Comparison of ENCODE assay signal across 7 cellular contexts in genomic region chr1:248686815-248687214, GRCh38. TPM values are rescaled to one million over a fixed set of nuclear protein-coding genes. Genes with fewer than 3 reads are reported as not detected.
DNase-seq lines count a peak whose midpoint lies in the region; ATAC-seq, FAIRE-seq and TF ChIP-seq lines count a peak whose summit lies in the region.

No MANE protein-coding gene starts in this region.

- H4K20me1 ChIP-seq in HepG2 (ENCODE audit: insufficient read depth, low read length) (no peaks in the 10 kb centered on the region), PC-9 (ENCODE audit: insufficient read depth) (no peaks in the 10 kb centered on the region)

- H3K4me3 ChIP-seq in HepG2 (replicated peaks in 1 of 3; ENCODE audit: insufficient read depth in 1 of 3, low read depth in 2 of 3, low read length in 3 of 3) (no peak overlapping the region), PC-9 (no peak overlapping the region)

- no peak for DNase-seq in HepG2 (ENCODE audit: low spot score)
- no peak for DNase-seq in PC-9
- no peak for DNase-seq in cerebellum (ENCODE audit: low spot score)

- H3K4me1 ChIP-seq in HepG2 (ENCODE audit: insufficient read depth, low read length) = no peaks in the 10 kb centered on the region
- H3K4me1 ChIP-seq in PC-9 (replicated peaks; ENCODE audit: insufficient read depth) = no peaks in the 10 kb centered on the region

- 0 out of 2 replicates have a peak, but pooled peaks have one; percentile 20 for TF ChIP-seq RAD21 in HepG2 (CRISPR knock-in tag; IDR thresholded peaks at IDR 0.05)

- CTCF ChIA-PET in HepG2 (lab: Yijun Ruan, JAX; ENCODE audit: low intra/inter-chr PET ratio, low total read pairs) (interaction anchor here (1.6 to 1.8 kb wide), 2 partner anchors 64 to 68 kb away, joined by 8 to 11 read pairs; no protein-coding TSS in a partner anchor), PC-9 (lab: Charles Lee) (no interaction called here)

- POLR2A ChIA-PET in HepG2 (lab: Yijun Ruan, JAX) = no interaction called here
- POLR2A ChIA-PET in PC-9 (lab: Charles Lee; ENCODE audit: unreplicated experiment) = no interaction called here

- TF ChIP-seq EP300 in HepG2 (IDR thresholded peaks at IDR 0.05; ENCODE audit: low read depth in 2 of 2, low read length in 2 of 2) = no peak
- no peak for TF ChIP-seq EP300 in HepG2 (CRISPR knock-in tag; IDR thresholded peaks at IDR 0.05; ENCODE audit: borderline replicate concordance)

- H3K9me2 ChIP-seq in PC-9 (ENCODE audit: insufficient read depth) = no peaks in the 10 kb centered on the region

- no TSS peak for BruUV-seq in HepG2 (replicated peaks; lab: Mats Ljungman, UMichigan)
- no TSS peak for BruUV-seq in PC-9 (replicated peaks; lab: Mats Ljungman, UMichigan)

- in situ Hi-C loops in HepG2 (cut with HindIII; ENCODE audit: extremely low pct_ligation_motif_present, low pct_unique_long_range_greater_than_20kb) = no loop called here

- peak; percentile 85 for ATAC-seq in GM18502 (IDR thresholded peaks at IDR 0.05; ENCODE audit: poor library complexity, unreplicated experiment)
- ATAC-seq in GM21390 (IDR thresholded peaks at IDR 0.05; ENCODE audit: unreplicated experiment) = peak; percentile 83
- peak; percentile 94 for ATAC-seq in HG03521 (IDR thresholded peaks at IDR 0.05; ENCODE audit: unreplicated experiment)
- peak; percentile 90 for ATAC-seq in HepG2
- no peak for ATAC-seq in activated CD4-positive, CD25-positive, alpha-beta regulatory T cell treated with anti-CD3 and anti-CD28 coated beads, Interleukin-2, amount 50 U/mL, for 24 hours

- H3K27ac ChIP-seq in HepG2 (ENCODE audit: extremely low read length, insufficient read depth, low read length) (no peak overlapping the region), PC-9 (no peak overlapping the region)

- H3K36me3 ChIP-seq in HepG2 (replicated peaks in 1 of 2; ENCODE audit: control insufficient read depth in 1 of 2, insufficient read depth in 2 of 2, low read length in 2 of 2) = no peaks in the 10 kb centered on the region
- H3K36me3 ChIP-seq in PC-9 (ENCODE audit: low read depth) = no peaks in the 10 kb centered on the region

- WGBS in HepG2 (ENCODE audit: low lambda C conversion rate) = 4% methylated on average over 3 of the region's 3 CpGs

- TF ChIP-seq CTCF in HepG2 (CRISPR knock-in tag; IDR thresholded peaks at IDR 0.05) (peak; percentile 40), PC-9 (conservative IDR thresholded peaks at IDR 0.05) (no peak)

- H3K9ac ChIP-seq in HepG2 (ENCODE audit: insufficient read depth, low read depth, low read length) = no peak overlapping the region

- no peaks in the 10 kb centered on the region for H3K27me3 ChIP-seq in HepG2 (ENCODE audit: control insufficient read depth in 1 of 2, insufficient read depth in 2 of 2, low read length in 2 of 2)
- H3K27me3 ChIP-seq in PC-9 (ENCODE audit: insufficient read depth, low read depth) = no peaks in the 10 kb centered on the region

- H2AFZ ChIP-seq in HepG2 (ENCODE audit: low read length) (no peak overlapping the region), PC-9 (no peak overlapping the region)

- H3K79me2 ChIP-seq in HepG2 (ENCODE audit: insufficient read depth, low read length) (no peaks in the 10 kb centered on the region), PC-9 (ENCODE audit: low read depth) (no peaks in the 10 kb centered on the region)

- H3K9me3 ChIP-seq in HepG2 (ENCODE audit: low read length) = no peaks in the 10 kb centered on the region
- H3K9me3 ChIP-seq in PC-9 (ENCODE audit: insufficient read depth, low read depth) = no peaks in the 10 kb centered on the region

- intact Hi-C loops in HepG2 (cut with micrococcal nuclease; ENCODE audit: unreplicated experiment) = loop anchor here (1.0 kb wide), 1 partner anchor 65 kb away; no protein-coding TSS in a partner anchor
- intact Hi-C loops in PC-9 (cut with micrococcal nuclease; ENCODE audit: unreplicated experiment) = no loop called here

- H3F3A ChIP-seq in PC-9 (ENCODE audit: insufficient read depth, low read depth) = no peaks in the 10 kb centered on the region

- no peak for TF ChIP-seq POLR2A in HepG2 (IDR thresholded peaks at IDR 0.05; ENCODE audit: insufficient read depth in 1 of 2, low read depth in 2 of 2, low read length in 2 of 2)

- FAIRE-seq in HepG2 (lab: Jason Lieb, UNC) = no peak

- H3K4me2 ChIP-seq in HepG2 (ENCODE audit: low read depth, low read length) = no peak overlapping the region
- H3K4me2 ChIP-seq in PC-9 = no peak overlapping the region

RNA-seq across cellular contexts. Expression of gene OR14I1, which starts 15.8 kb away (rescaled TPM):
- total RNA-seq in HepG2 (2016; rRNA removed; fragmentation: Illumina TruSeq; extraction: Trizol) (not detected in 2 replicates), PC-9 (2021) (not detected in 2 replicates), cerebellum (not detected)
- total RNA-seq in HepG2 (2016; cell fraction: cytosol; rRNA removed; fragmentation: Illumina TruSeq; extraction: Trizol; ENCODE audit: low read depth) = not detected in 2 replicates
- not detected in 2 replicates for total RNA-seq in HepG2 (2016; cell fraction: insoluble cytoplasmic fraction; rRNA removed; fragmentation: Illumina TruSeq; extraction: Trizol)
- not detected in 2 replicates for total RNA-seq in HepG2 (2016; cell fraction: membrane; rRNA removed; fragmentation: Illumina TruSeq; extraction: Trizol)
- not detected in 2 replicates for total RNA-seq in HepG2 (2016; cell fraction: nucleus; rRNA removed; fragmentation: Illumina TruSeq; extraction: Trizol)
- polyA plus RNA-seq in HepG2 (2011; rRNA removed) = not detected in 2 replicates
- polyA plus RNA-seq in HepG2 (2011; cell fraction: cytosol; rRNA removed) = not detected in 2 replicates
- polyA plus RNA-seq in HepG2 (2011; cell fraction: nucleus; rRNA removed) = not detected in 2 replicates
- polyA plus RNA-seq in HepG2 (2012) = not detected in 2 replicates
- not detected in 2 replicates for polyA plus RNA-seq in HepG2 (2016; cell fraction: cytosol; fragmentation: Illumina TruSeq; extraction: Trizol; ENCODE audit: low read depth)
- polyA plus RNA-seq in HepG2 (2016; cell fraction: insoluble cytoplasmic fraction; fragmentation: Illumina TruSeq; extraction: Trizol; ENCODE audit: low read depth) = not detected in 2 replicates
- not detected in 2 replicates for polyA plus RNA-seq in HepG2 (2016; cell fraction: membrane; fragmentation: Illumina TruSeq; extraction: Trizol; ENCODE audit: low read depth)
- not detected in 2 replicates for polyA plus RNA-seq in HepG2 (2016; cell fraction: nucleus; fragmentation: Illumina TruSeq; extraction: Trizol; ENCODE audit: insufficient read depth, low read depth)
- polyA minus RNA-seq in HepG2 (2011; rRNA and poly(A)+ RNA removed; ENCODE audit: low replicate concordance) = not detected in 2 replicates
- not detected in 2 replicates for polyA minus RNA-seq in HepG2 (2011; cell fraction: cytosol; rRNA and poly(A)+ RNA removed)
- polyA minus RNA-seq in HepG2 (2011; cell fraction: nucleus; rRNA and poly(A)+ RNA removed) = not detected in 2 replicates

RNA-seq across cellular contexts. Expression of gene OR2T27, which starts 31.5 kb away (rescaled TPM):
- total RNA-seq in HepG2 (2016; rRNA removed; fragmentation: Illumina TruSeq; extraction: Trizol) (not detected in 2 replicates), PC-9 (2021) (not detected in 2 replicates), cerebellum (not detected)
- total RNA-seq in HepG2 (2016; cell fraction: cytosol; rRNA removed; fragmentation: Illumina TruSeq; extraction: Trizol; ENCODE audit: low read depth) = not detected in 2 replicates
- not detected in 2 replicates for total RNA-seq in HepG2 (2016; cell fraction: insoluble cytoplasmic fraction; rRNA removed; fragmentation: Illumina TruSeq; extraction: Trizol)
- not detected in 2 replicates for total RNA-seq in HepG2 (2016; cell fraction: membrane; rRNA removed; fragmentation: Illumina TruSeq; extraction: Trizol)
- not detected in 2 replicates for total RNA-seq in HepG2 (2016; cell fraction: nucleus; rRNA removed; fragmentation: Illumina TruSeq; extraction: Trizol)
- polyA plus RNA-seq in HepG2 (2011; rRNA removed) = not detected in 2 replicates
- not detected in 2 replicates for polyA plus RNA-seq in HepG2 (2011; cell fraction: cytosol; rRNA removed)
- not detected in 2 replicates for polyA plus RNA-seq in HepG2 (2011; cell fraction: nucleus; rRNA removed)
- polyA plus RNA-seq in HepG2 (2012) = not detected in 2 replicates
- polyA plus RNA-seq in HepG2 (2016; cell fraction: cytosol; fragmentation: Illumina TruSeq; extraction: Trizol; ENCODE audit: low read depth) = not detected in 2 replicates
- polyA plus RNA-seq in HepG2 (2016; cell fraction: insoluble cytoplasmic fraction; fragmentation: Illumina TruSeq; extraction: Trizol; ENCODE audit: low read depth) = not detected in 2 replicates
- not detected in 2 replicates for polyA plus RNA-seq in HepG2 (2016; cell fraction: membrane; fragmentation: Illumina TruSeq; extraction: Trizol; ENCODE audit: low read depth)
- polyA plus RNA-seq in HepG2 (2016; cell fraction: nucleus; fragmentation: Illumina TruSeq; extraction: Trizol; ENCODE audit: insufficient read depth, low read depth) = not detected in 2 replicates
- not detected in 2 replicates for polyA minus RNA-seq in HepG2 (2011; rRNA and poly(A)+ RNA removed; ENCODE audit: low replicate concordance)
- not detected in 2 replicates for polyA minus RNA-seq in HepG2 (2011; cell fraction: cytosol; rRNA and poly(A)+ RNA removed)
- polyA minus RNA-seq in HepG2 (2011; cell fraction: nucleus; rRNA and poly(A)+ RNA removed) = not detected in 2 replicates

RNA-seq across cellular contexts. Expression of gene OR2T35, which starts 41.7 kb away (rescaled TPM):
- not detected in 2 replicates for total RNA-seq in HepG2 (2016; rRNA removed; fragmentation: Illumina TruSeq; extraction: Trizol)
- not detected in 2 replicates for total RNA-seq in HepG2 (2016; cell fraction: cytosol; rRNA removed; fragmentation: Illumina TruSeq; extraction: Trizol; ENCODE audit: low read depth)
- not detected in 2 replicates for total RNA-seq in HepG2 (2016; cell fraction: insoluble cytoplasmic fraction; rRNA removed; fragmentation: Illumina TruSeq; extraction: Trizol)
- not detected in 2 replicates for total RNA-seq in HepG2 (2016; cell fraction: membrane; rRNA removed; fragmentation: Illumina TruSeq; extraction: Trizol)
- not detected in 2 replicates for total RNA-seq in HepG2 (2016; cell fraction: nucleus; rRNA removed; fragmentation: Illumina TruSeq; extraction: Trizol)
- not detected in 2 replicates for polyA plus RNA-seq in HepG2 (2011; rRNA removed)
- not detected in 2 replicates for polyA plus RNA-seq in HepG2 (2011; cell fraction: cytosol; rRNA removed)
- not detected in 2 replicates for polyA plus RNA-seq in HepG2 (2011; cell fraction: nucleus; rRNA removed)
- polyA plus RNA-seq in HepG2 (2012) = not detected in 2 replicates
- not detected in 2 replicates for polyA plus RNA-seq in HepG2 (2016; cell fraction: cytosol; fragmentation: Illumina TruSeq; extraction: Trizol; ENCODE audit: low read depth)
- not detected in 2 replicates for polyA plus RNA-seq in HepG2 (2016; cell fraction: insoluble cytoplasmic fraction; fragmentation: Illumina TruSeq; extraction: Trizol; ENCODE audit: low read depth)
- polyA plus RNA-seq in HepG2 (2016; cell fraction: membrane; fragmentation: Illumina TruSeq; extraction: Trizol; ENCODE audit: low read depth) = not detected in 2 replicates
- polyA plus RNA-seq in HepG2 (2016; cell fraction: nucleus; fragmentation: Illumina TruSeq; extraction: Trizol; ENCODE audit: insufficient read depth, low read depth) = not detected in 2 replicates
- polyA minus RNA-seq in HepG2 (2011; rRNA and poly(A)+ RNA removed; ENCODE audit: low replicate concordance) = not detected in 2 replicates
- not detected in 2 replicates for polyA minus RNA-seq in HepG2 (2011; cell fraction: cytosol; rRNA and poly(A)+ RNA removed)
- polyA minus RNA-seq in HepG2 (2011; cell fraction: nucleus; rRNA and poly(A)+ RNA removed) = not detected in 2 replicates
- not detected in 2 replicates for total RNA-seq in PC-9 (2021)
- total RNA-seq in cerebellum = not detected

RNA-seq across cellular contexts. Expression of gene OR2T11, which starts 51.9 kb away (rescaled TPM):
- total RNA-seq in HepG2 (2016; rRNA removed; fragmentation: Illumina TruSeq; extraction: Trizol) (not detected in 2 replicates), PC-9 (2021) (not detected in 2 replicates), cerebellum (not detected)
- not detected in 2 replicates for total RNA-seq in HepG2 (2016; cell fraction: cytosol; rRNA removed; fragmentation: Illumina TruSeq; extraction: Trizol; ENCODE audit: low read depth)
- total RNA-seq in HepG2 (2016; cell fraction: insoluble cytoplasmic fraction; rRNA removed; fragmentation: Illumina TruSeq; extraction: Trizol) = not detected in 2 replicates
- not detected in 2 replicates for total RNA-seq in HepG2 (2016; cell fraction: membrane; rRNA removed; fragmentation: Illumina TruSeq; extraction: Trizol)
- total RNA-seq in HepG2 (2016; cell fraction: nucleus; rRNA removed; fragmentation: Illumina TruSeq; extraction: Trizol) = not detected in 2 replicates
- not detected in 2 replicates for polyA plus RNA-seq in HepG2 (2011; rRNA removed)
- not detected in 2 replicates for polyA plus RNA-seq in HepG2 (2011; cell fraction: cytosol; rRNA removed)
- polyA plus RNA-seq in HepG2 (2011; cell fraction: nucleus; rRNA removed) = not detected in 2 replicates
- polyA plus RNA-seq in HepG2 (2012) = not detected in 2 replicates
- polyA plus RNA-seq in HepG2 (2016; cell fraction: cytosol; fragmentation: Illumina TruSeq; extraction: Trizol; ENCODE audit: low read depth) = not detected in 2 replicates
- not detected in 2 replicates for polyA plus RNA-seq in HepG2 (2016; cell fraction: insoluble cytoplasmic fraction; fragmentation: Illumina TruSeq; extraction: Trizol; ENCODE audit: low read depth)
- polyA plus RNA-seq in HepG2 (2016; cell fraction: membrane; fragmentation: Illumina TruSeq; extraction: Trizol; ENCODE audit: low read depth) = not detected in 2 replicates
- not detected in 2 replicates for polyA plus RNA-seq in HepG2 (2016; cell fraction: nucleus; fragmentation: Illumina TruSeq; extraction: Trizol; ENCODE audit: insufficient read depth, low read depth)
- polyA minus RNA-seq in HepG2 (2011; rRNA and poly(A)+ RNA removed; ENCODE audit: low replicate concordance) = not detected in 2 replicates
- polyA minus RNA-seq in HepG2 (2011; cell fraction: cytosol; rRNA and poly(A)+ RNA removed) = not detected in 2 replicates
- polyA minus RNA-seq in HepG2 (2011; cell fraction: nucleus; rRNA and poly(A)+ RNA removed) = not detected in 2 replicates

Comparison
In these comparisons a context has a peak if more than half of its experiments do, and no peak if none do; other contexts are left out.
1. ATAC-seq: peak in GM18502 (single experiment), GM21390 (single experiment), HG03521 (single experiment) and HepG2 (single experiment); none in activated CD4-positive, CD25-positive, alpha-beta regulatory T cell treated with anti-CD3 and anti-CD28 coated beads, Interleukin-2, amount 50 U/mL, for 24 hours (0 of 2).